20 cellular contexts compared by ENCODE assay signal in genomic region chr10:78290131-78290750, GRCh38.
A peak's percentile ranks its signal among the peaks of the same experiment; 100 is the strongest.
DNase-seq lines count a peak whose midpoint lies in the region; ATAC-seq and TF ChIP-seq lines count a peak whose summit lies in the region.
"Had no signal": no experiment of that assay in that cellular context is flagged by ENCODE, and none has a peak within 500 bp of the region (broad histone marks: within the 10 kb centered on the region; RNA-seq: fewer than 3 reads in every experiment).

No MANE protein-coding gene starts in this region.

- H3K27ac ChIP-seq in AG04450 (ENCODE audit: low read depth, low read length) (no peak overlapping the region), H9 (ENCODE audit: insufficient read length, low read depth, low read length) (no peak overlapping the region), SK-N-SH (ENCODE audit: low read depth in 2 of 2, low read length in 1 of 2) (peak overlapping the region in 1 of 2 experiments; percentile 48; a peak in 2 of 4 replicates)
- H3K27ac ChIP-seq: hepatocyte, neutrophil, sigmoid colon had no signal

- peaks cover 10% of the 10 kb centered on the region for H3K27me3 ChIP-seq in AG04450 (ENCODE audit: control insufficient read depth, insufficient read depth, low read length)
- no peaks in the 10 kb centered on the region for H3K27me3 ChIP-seq in H9 (ENCODE audit: insufficient read depth, low read length)
- H3K27me3 ChIP-seq in SK-N-SH (ENCODE audit: insufficient read depth), result no peaks in the 10 kb centered on the region
- H3K27me3 ChIP-seq: hepatocyte, neutrophil, sigmoid colon had no signal

- H3K14ac ChIP-seq in H9 (ENCODE audit: insufficient read depth, low read length), result no peak overlapping the region

- no peak overlapping the region for H2BK20ac ChIP-seq in H9 (ENCODE audit: low read depth, low read length, poor library complexity, severe bottlenecking)

- no peak overlapping the region for H3K27ac Mint-ChIP-seq in H9
- H3K27ac Mint-ChIP-seq: activated naive CD8-positive, alpha-beta T cell treated with anti-CD3 and anti-CD28 coated beads, Interleukin-2, amount 50 U/mL, for 24 hours; activated T-helper 17 cell treated with anti-CD3 and anti-CD28 coated beads, Interleukin-2, amount 50 U/mL, for 72 hours; T-helper 2 cell treated with Interferon-gamma antibody and Interleukin-4, amounts not matched to agents 5 μg/mL and 100 μg/mL, for 36 hours had no signal

- H3K4me2 ChIP-seq in H9 (ENCODE audit: insufficient read depth, insufficient read length, low read length), result no peak overlapping the region
- H3K4me2 ChIP-seq in SK-N-SH, result no peak overlapping the region
- H3K4me2 ChIP-seq: hepatocyte had no signal

- no peak overlapping the region for H2BK120ac ChIP-seq in H9 (ENCODE audit: low read depth, low read length, poor library complexity, severe bottlenecking)

- H3K36me3 Mint-ChIP-seq in H9 (ENCODE audit: insufficient read depth in 1 of 3, low read depth in 3 of 3), result no peaks in the 10 kb centered on the region
- H3K36me3 Mint-ChIP-seq: CD8-positive, alpha-beta memory T cell had no signal

- H3K9me2 ChIP-seq in SK-N-SH, result no peaks in the 10 kb centered on the region

- H3K27me3 Mint-ChIP-seq in H9 (ENCODE audit: low read depth), result peaks cover 6% of the 10 kb centered on the region
- H3K27me3 Mint-ChIP-seq: activated naive CD8-positive, alpha-beta T cell treated with anti-CD3 and anti-CD28 coated beads, Interleukin-2, amount 50 U/mL, for 24 hours; central memory CD8-positive, alpha-beta T cell had no signal

- ATAC-seq in GM18520 (IDR thresholded peaks at IDR 0.05; ENCODE audit: unreplicated experiment) (no peak), GM21360 (IDR thresholded peaks at IDR 0.05; ENCODE audit: unreplicated experiment) (no peak)
- ATAC-seq: activated naive CD8-positive, alpha-beta T cell treated with anti-CD3 and anti-CD28 coated beads, Interleukin-2, amount 50 U/mL, for 24 hours; activated T-helper 17 cell treated with anti-CD3 and anti-CD28 coated beads, Interleukin-2, amount 50 U/mL, for 72 hours had no signal

- no peak for DNase-seq in AG04450 (ENCODE audit: low read depth, low spot score)
- peak; percentile 45 for DNase-seq in H9
- DNase-seq in SK-N-SH, result no peak
- peak; percentile 80 for DNase-seq in islet precursor cell
- no peak for DNase-seq in HCEC 1CT
- no peak for DNase-seq in stimulated activated CD4-positive, alpha-beta T cell treated with anti-CD3 and anti-CD28 coated beads, Interleukin-12 subunit alpha, Interleukin-12 subunit beta, amount 100 ng/mL, for 4 hours
- DNase-seq: activated CD4-positive, CD25-positive, alpha-beta regulatory T cell treated with anti-CD3 and anti-CD28 coated beads, Interleukin-2, amount 50 U/mL, for 72 hours; activated naive CD8-positive, alpha-beta T cell treated with anti-CD3 and anti-CD28 coated beads, Interleukin-2, amount 50 U/mL, for 24 hours; CD8-positive, alpha-beta memory T cell; NCI-H2107; NCI-H774; sigmoid colon; stimulated activated CD4-positive, alpha-beta T cell treated with anti-CD3 and anti-CD28 coated beads, Interleukin-4, amount 100 ng/mL, for 1 hour had no signal

- no peak overlapping the region for H3K4me3 ChIP-seq in AG04450 (ENCODE audit: low read depth, low read length)
- H3K4me3 ChIP-seq in SK-N-SH (ENCODE audit: low read depth in 2 of 2, low read length in 1 of 2), result no peak overlapping the region
- H3K4me3 ChIP-seq: hepatocyte, sigmoid colon had no signal

- no peak overlapping the region for H3K9ac ChIP-seq in H9 (ENCODE audit: extremely low read depth, insufficient read length, low read length)
- H3K9ac ChIP-seq in SK-N-SH, result no peak overlapping the region

- H3K4me1 ChIP-seq in H9 (ENCODE audit: insufficient read depth, low read length) (peaks cover 5% of the 10 kb centered on the region; the same call in 1 of the 2 replicates), SK-N-SH (ENCODE audit: control insufficient read depth in 1 of 2, insufficient read depth in 2 of 2, low read depth in 1 of 2, low read length in 1 of 2) (peaks cover 20 to 73% of the 10 kb centered on the region in 2 experiments)

- no peak overlapping the region for H4K91ac ChIP-seq in H9 (ENCODE audit: insufficient read length, low read depth, low read length)

- H3K4me1 Mint-ChIP-seq in H9, result peaks cover 29 to 45% of the 10 kb centered on the region in 2 experiments
- H3K4me1 Mint-ChIP-seq: activated T-helper 17 cell treated with anti-CD3 and anti-CD28 coated beads, Interleukin-2, amount 50 U/mL, for 72 hours; CD8-positive, alpha-beta memory T cell; central memory CD8-positive, alpha-beta T cell had no signal

- no peak overlapping the region for H3T11ph ChIP-seq in H9 (ENCODE audit: low read length)

- H3K56ac ChIP-seq in H9 (ENCODE audit: insufficient read length, low read depth, low read length), result no peak overlapping the region

- H4K8ac ChIP-seq in H9 (replicated peaks; ENCODE audit: insufficient read length, low read depth, low read length), result no peak overlapping the region

- no peak overlapping the region for H2AFZ ChIP-seq in H9 (ENCODE audit: low read length)
- 0 out of 2 replicates have a peak overlapping the region, but pooled peaks have one; percentile 12 for H2AFZ ChIP-seq in SK-N-SH (ENCODE audit: low read depth)
- H2AFZ ChIP-seq: hepatocyte had no signal

- peak; percentile 18 for TF ChIP-seq CTCF in AG04450 (IDR thresholded peaks at IDR 0.05; ENCODE audit: low read depth, low read length)
- peak; percentile 34; the same call in 2 of the 3 replicates for TF ChIP-seq CTCF in H9 (conservative IDR thresholded peaks at IDR 0.05)
- TF ChIP-seq CTCF in SK-N-SH (IDR thresholded peaks at IDR 0.05), result no peak

- POLR2A ChIA-PET in AG04450 (lab: Yijun Ruan, JAX) (no interaction called here), SK-N-SH (lab: Yijun Ruan, JAX) (interaction anchor here (1.0 kb wide), 1 partner anchor 12 kb away, joined by 3 read pairs; no protein-coding TSS in a partner anchor)

- H3K4ac ChIP-seq in H9 (ENCODE audit: low read depth, low read length), result no peak overlapping the region

- H3K18ac ChIP-seq in H9 (ENCODE audit: insufficient read length, low read depth, low read length), result no peak overlapping the region

- no peak overlapping the region for H2AK5ac ChIP-seq in H9 (ENCODE audit: insufficient read length, low read length)

- H3F3A ChIP-seq in SK-N-SH (replicated peaks; ENCODE audit: insufficient read depth), result no peaks in the 10 kb centered on the region

- H3K9me3 ChIP-seq in AG04450 (ENCODE audit: control insufficient read depth, insufficient read depth, low read length) (no peaks in the 10 kb centered on the region), H9 (ENCODE audit: control insufficient read depth, low read depth, low read length) (no peaks in the 10 kb centered on the region), SK-N-SH (no peaks in the 10 kb centered on the region)
- H3K9me3 ChIP-seq: neutrophil, sigmoid colon had no signal

- no peak for TF ChIP-seq RAD21 in SK-N-SH (IDR thresholded peaks at IDR 0.05; ENCODE audit: low read length)

- TF ChIP-seq EP300 in SK-N-SH (IDR thresholded peaks at IDR 0.05; ENCODE audit: borderline replicate concordance in 1 of 2, low read depth in 1 of 2, low read length in 1 of 2), result no peak

- no peaks in the 10 kb centered on the region for H3K36me3 ChIP-seq in SK-N-SH (replicated peaks in 1 of 2; ENCODE audit: control insufficient read depth in 1 of 2, insufficient read depth in 2 of 2, low read length in 1 of 2)
- H3K36me3 ChIP-seq: neutrophil, sigmoid colon had no signal

- H2BK12ac ChIP-seq in H9 (ENCODE audit: insufficient read length, low read depth, low read length), result no peak overlapping the region

- no peaks in the 10 kb centered on the region for H3K9me3 Mint-ChIP-seq in H9
- H3K9me3 Mint-ChIP-seq: activated naive CD8-positive, alpha-beta T cell treated with anti-CD3 and anti-CD28 coated beads, Interleukin-2, amount 50 U/mL, for 24 hours; activated T-helper 17 cell treated with anti-CD3 and anti-CD28 coated beads, Interleukin-2, amount 50 U/mL, for 72 hours; CD8-positive, alpha-beta memory T cell; central memory CD8-positive, alpha-beta T cell; T-helper 2 cell treated with Interferon-gamma antibody and Interleukin-4, amounts not matched to agents 5 μg/mL and 100 μg/mL, for 36 hours had no signal

- no peaks in the 10 kb centered on the region for H4K20me1 ChIP-seq in H9 (ENCODE audit: control insufficient read depth, insufficient read depth, insufficient read length)
- H4K20me1 ChIP-seq in SK-N-SH (ENCODE audit: insufficient read depth), result no peaks in the 10 kb centered on the region

- no peak overlapping the region for H4K5ac ChIP-seq in H9 (ENCODE audit: insufficient read length, low read depth, low read length)

- no peak overlapping the region for H2BK5ac ChIP-seq in H9 (ENCODE audit: insufficient read length, low read length)

- CTCF ChIA-PET in AG04450 (lab: Charles Lee) (no interaction called here), SK-N-SH (lab: Yijun Ruan, JAX) (interaction anchor here (1.1 to 2.1 kb wide), 4 partner anchors 12 to 243 kb away, joined by 4 to 8 read pairs (median 6); no protein-coding TSS in a partner anchor)

- no peaks in the 10 kb centered on the region for H3K79me1 ChIP-seq in H9 (ENCODE audit: insufficient read depth, low read depth, low read length, poor library complexity, severe bottlenecking)

- no CpG with 5 or more reads among the region's 11 CpGs for WGBS in H9 (ENCODE audit: extremely low coverage, insufficient read length, low lambda C conversion rate)
- WGBS in SK-N-SH (ENCODE audit: low lambda C conversion rate), result 80% methylated on average over 9 of the region's 11 CpGs

- no peak overlapping the region for H2BK15ac ChIP-seq in H9 (ENCODE audit: low read depth, low read length)

- H3K4me3 Mint-ChIP-seq in H9, result no peak overlapping the region
- H3K4me3 Mint-ChIP-seq: activated naive CD8-positive, alpha-beta T cell treated with anti-CD3 and anti-CD28 coated beads, Interleukin-2, amount 50 U/mL, for 24 hours; activated T-helper 17 cell treated with anti-CD3 and anti-CD28 coated beads, Interleukin-2, amount 50 U/mL, for 72 hours; central memory CD8-positive, alpha-beta T cell; T-helper 2 cell treated with Interferon-gamma antibody and Interleukin-4, amounts not matched to agents 5 μg/mL and 100 μg/mL, for 36 hours had no signal

- no peak overlapping the region for H3K23ac ChIP-seq in H9 (ENCODE audit: insufficient read length, low read depth, low read length)

- H3K79me2 ChIP-seq in H9 (ENCODE audit: insufficient read depth, low read length), result no peaks in the 10 kb centered on the region
- H3K79me2 ChIP-seq in SK-N-SH (ENCODE audit: insufficient read depth), result no peaks in the 10 kb centered on the region
- H3K79me2 ChIP-seq: hepatocyte had no signal

- H3K23me2 ChIP-seq in H9 (ENCODE audit: insufficient read length, low read depth, low read length, poor library complexity, severe bottlenecking), result peaks cover 3% of the 10 kb centered on the region

TF ChIP-seq in SK-N-SH, 30 proteins besides CTCF, POLR2A, EP300 and RAD21:
- TF ChIP-seq FOSL2 (IDR thresholded peaks at IDR 0.05; ENCODE audit: borderline replicate concordance, low read depth) (peak; percentile 4; the same call in 1 of the 2 replicates), TAF1 (IDR thresholded peaks at IDR 0.05; ENCODE audit: borderline replicate concordance, low read depth, low read length) (no peak)

Comparison
In these comparisons a context has a peak if more than half of its experiments do, and no peak if none do; other contexts are left out.
1. DNase-seq: peak in H9 (single experiment) and islet precursor cell (single experiment); none in AG04450 (single experiment), SK-N-SH (single experiment), HCEC 1CT (single experiment) and stimulated activated CD4-positive, alpha-beta T cell treated with anti-CD3 and anti-CD28 coated beads, Interleukin-12 subunit alpha, Interleukin-12 subunit beta, amount 100 ng/mL, for 4 hours (single experiment).